ENCODE assay signal across 23 cellular contexts in genomic region chr14:52235866-52236510, GRCh38. TPM values are rescaled to one million over a fixed set of nuclear protein-coding genes. Genes with fewer than 3 reads are reported as not detected.
"Had no signal": no experiment of that assay in that cellular context is flagged by ENCODE, and none has a peak within 500 bp of the region (broad histone marks: within the 10 kb centered on the region; RNA-seq: fewer than 3 reads in every experiment).

No MANE protein-coding gene starts in this region.

- H3K4me3 ChIP-seq: body of pancreas, lower lobe of right lung, pancreas, psoas muscle, testis, vagina had no signal

- H3K9me3 ChIP-seq: body of pancreas, lower lobe of right lung, pancreas, psoas muscle, testis, vagina had no signal

- H3K4me1 ChIP-seq: body of pancreas, foreskin keratinocyte, lower lobe of right lung, pancreas, psoas muscle, testis, vagina had no signal

- H3K27me3 ChIP-seq: body of pancreas, pancreas, testis, vagina had no signal

- H3K27ac ChIP-seq: body of pancreas, foreskin keratinocyte, lower lobe of right lung, pancreas, psoas muscle, testis, vagina had no signal

- H3K27ac Mint-ChIP-seq: activated B cell treated with CpG ODN at 0.5 μM for 24 hours; activated CD4-positive, alpha-beta T cell treated with anti-CD3 and anti-CD28 coated beads for 36 hours; activated naive CD8-positive, alpha-beta T cell treated with anti-CD3 and anti-CD28 coated beads, Interleukin-2, amount 50 U/mL, for 24 hours; activated T-helper 2 cell treated with anti-CD3 and anti-CD28 coated beads, Interferon-gamma antibody, Interleukin-2, Interleukin-4, amounts not matched to agents 10 μg/mL and 5 μg/mL and 100 μg/mL, durations not matched to agents 14 hours and 24 hours and 36 hours had no signal

- H3K36me3 ChIP-seq: lower lobe of right lung, pancreas, vagina had no signal

- H3K9me3 Mint-ChIP-seq: activated B cell treated with CpG ODN at 0.5 μM for 24 hours; activated naive CD8-positive, alpha-beta T cell treated with anti-CD3 and anti-CD28 coated beads, Interleukin-2, amount 50 U/mL, for 24 hours; activated T-cell treated with anti-CD3 and anti-CD28 coated beads, Interleukin-2, amount 50 U/mL, for 4 hours; activated T-helper 2 cell treated with anti-CD3 and anti-CD28 coated beads, Interferon-gamma antibody, Interleukin-2, Interleukin-4, amounts not matched to agents 10 μg/mL and 5 μg/mL and 100 μg/mL, durations not matched to agents 14 hours and 24 hours and 36 hours; naive thymus-derived CD8-positive, alpha-beta T cell had no signal

- DNase-seq: activated B cell treated with CpG ODN at 0.5 μM for 24 hours; activated CD4-positive, alpha-beta T cell treated with anti-CD3 and anti-CD28 coated beads for 36 hours; activated CD4-positive, alpha-beta T cell treated with anti-CD3 and anti-CD28 coated beads, Interleukin-2, amount 50 U/mL, for 48 hours; activated CD8-positive, alpha-beta memory T cell treated with anti-CD3 and anti-CD28 coated beads, Interleukin-2, amount 50 U/mL, for 48 hours; activated naive CD4-positive, alpha-beta T cell treated with Interleukin-2 at 50 U/mL for 16 hours; activated naive CD8-positive, alpha-beta T cell treated with anti-CD3 and anti-CD28 coated beads, Interleukin-2, amount 50 U/mL, for 24 hours; activated T-cell treated with anti-CD3 and anti-CD28 coated beads, Interleukin-2, amount 50 U/mL, for 4 hours; anterior cingulate cortex; body of pancreas; foreskin keratinocyte; kidney; lower lobe of right lung; naive thymus-derived CD8-positive, alpha-beta T cell; pancreas; psoas muscle; right cardiac atrium; stimulated activated CD4-positive, alpha-beta T cell treated with anti-CD3 and anti-CD28 coated beads, Interleukin-12 subunit alpha, Interleukin-12 subunit beta, amount 100 ng/mL, for 4 hours; stimulated activated CD4-positive, alpha-beta T cell treated with anti-CD3 and anti-CD28 coated beads, Interleukin-4, amount 100 ng/mL, for 4 hours; T-helper 9 cell; testis; trophoblast cell had no signal

- H3K4me3 Mint-ChIP-seq: activated CD4-positive, alpha-beta T cell treated with anti-CD3 and anti-CD28 coated beads for 36 hours; activated naive CD8-positive, alpha-beta T cell treated with anti-CD3 and anti-CD28 coated beads, Interleukin-2, amount 50 U/mL, for 24 hours; activated T-cell treated with anti-CD3 and anti-CD28 coated beads, Interleukin-2, amount 50 U/mL, for 4 hours; naive thymus-derived CD8-positive, alpha-beta T cell had no signal

- H3K27me3 Mint-ChIP-seq: activated naive CD8-positive, alpha-beta T cell treated with anti-CD3 and anti-CD28 coated beads, Interleukin-2, amount 50 U/mL, for 24 hours had no signal

- H3K36me3 Mint-ChIP-seq: naive thymus-derived CD8-positive, alpha-beta T cell had no signal

- FAIRE-seq: kidney, pancreas had no signal

- ATAC-seq: activated CD4-positive, alpha-beta T cell treated with anti-CD3 and anti-CD28 coated beads for 36 hours; activated naive CD8-positive, alpha-beta T cell treated with anti-CD3 and anti-CD28 coated beads, Interleukin-2, amount 50 U/mL, for 24 hours; activated T-cell treated with anti-CD3 and anti-CD28 coated beads, Interleukin-2, amount 50 U/mL, for 4 hours; body of pancreas; foreskin keratinocyte; lower lobe of right lung; naive thymus-derived CD8-positive, alpha-beta T cell; pancreas; psoas muscle; right cardiac atrium had no signal

RNA-seq across cellular contexts. Expression of gene PTGDR, which starts 31.5 kb away (rescaled TPM):
- total RNA-seq: activated B cell treated with CpG ODN at 0.5 μM for 24 hours; activated CD4-positive, alpha-beta T cell treated with anti-CD3 and anti-CD28 coated beads for 36 hours; foreskin keratinocyte had no signal
- polyA plus RNA-seq: foreskin keratinocyte had no signal
